Comparison of ENCODE assay signal across 11 cellular contexts in the genomic region with DNA sequence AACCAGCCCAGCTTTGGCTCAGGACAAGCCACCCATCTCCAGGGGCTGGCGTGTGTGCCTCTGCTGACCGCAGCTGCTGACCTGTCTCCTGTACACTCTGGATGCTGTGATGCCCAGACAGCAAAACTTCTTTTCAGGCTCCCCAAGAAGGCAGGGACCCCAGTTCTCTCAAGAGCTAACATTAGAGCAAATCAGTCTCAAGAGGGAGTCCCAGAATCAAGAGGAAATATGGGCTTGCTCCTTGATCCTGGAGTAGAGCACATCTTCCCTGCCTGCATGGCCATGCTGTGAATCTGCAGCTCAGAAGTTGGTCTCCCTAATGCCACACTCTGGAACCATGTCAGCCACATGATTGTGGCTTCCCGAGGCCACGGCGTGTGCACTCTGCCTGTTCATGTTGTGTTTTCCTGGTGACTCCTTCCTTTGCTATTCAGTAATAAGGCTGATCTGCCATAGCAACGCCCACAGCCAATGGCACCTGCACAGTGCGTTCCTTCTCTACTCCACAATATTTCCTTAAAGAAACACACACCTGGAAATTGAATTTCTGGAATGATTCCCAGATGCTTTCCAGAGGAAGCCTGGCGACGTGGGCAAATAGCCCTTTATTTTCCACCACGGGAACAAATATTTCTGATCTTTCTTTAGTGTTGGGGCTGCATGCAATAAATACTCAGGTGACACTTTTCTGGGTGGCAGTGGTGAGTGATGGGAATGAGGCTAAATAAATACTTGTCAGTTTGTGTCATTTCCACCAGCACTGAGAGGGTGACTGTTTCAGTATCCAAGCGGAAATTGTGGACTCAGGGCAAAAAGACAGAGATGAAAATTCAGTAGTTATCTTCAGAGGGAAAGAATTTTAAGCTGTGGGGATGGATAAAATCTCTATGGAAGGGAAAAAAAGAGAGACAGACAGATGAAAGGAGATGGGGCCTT. TPM values are rescaled to one million over a fixed set of nuclear protein-coding genes. Genes with fewer than 3 reads are reported as not detected.
DNase-seq lines count a peak whose midpoint lies in the region; ATAC-seq, FAIRE-seq and TF ChIP-seq lines count a peak whose summit lies in the region.
"Had no signal": no experiment of that assay in that cellular context is flagged by ENCODE, and none has a peak within 500 bp of the region (broad histone marks: within the 10 kb centered on the region; RNA-seq: fewer than 3 reads in every experiment).

No MANE protein-coding gene starts in this region.

- no peak for FAIRE-seq in GM12891 (lab: Jason Lieb, UNC)

- intact Hi-C loops in colonic mucosa (cut with DNase I), result no loop called here

- TF ChIP-seq EP300 in gastroesophageal sphincter (IDR thresholded peaks at IDR 0.05), result no peak

- WGBS in gastroesophageal sphincter (ENCODE audit: low coverage in 1 of 2), 2 donors, result 50 to 68% methylated on average over 5 to 9 of the region's 11 CpGs

- ATAC-seq in gastroesophageal sphincter, result no peak
- ATAC-seq: natural killer cell had no signal

- H3K4me3 ChIP-seq in colonic mucosa (no peak overlapping the region), mucosa of stomach (ENCODE audit: low read length) (peak overlapping the region; percentile 3), gastroesophageal sphincter (no peak overlapping the region)

- TF ChIP-seq POLR2A in gastroesophageal sphincter (IDR thresholded peaks at IDR 0.05) (no peak), GM12891 (IDR thresholded peaks at IDR 0.05; ENCODE audit: low read depth, low read length) (no peak)

- DNase-seq in Daoy (ENCODE audit: low read depth), result peak; percentile 79
- DNase-seq in NCI-H2029 (lab: John Stamatoyannopoulos, UW), result peak; percentile 41
- peak; percentile 79 for DNase-seq in colonic mucosa
- DNase-seq in cerebellar nuclear complex (lab: John Stamatoyannopoulos, UW), result no peak
- no peak for DNase-seq in GM12891 (ENCODE audit: insufficient read length, low spot score)
- no peak for DNase-seq in hippocampal formation (lab: John Stamatoyannopoulos, UW)
- DNase-seq: erythroblast, natural killer cell had no signal

- no peak for TF ChIP-seq CTCF in colonic mucosa (IDR thresholded peaks at IDR 0.05)
- TF ChIP-seq CTCF in gastroesophageal sphincter (IDR thresholded peaks at IDR 0.05), result no peak

- H3K9me3 ChIP-seq in colonic mucosa (no peaks in the 10 kb centered on the region), mucosa of stomach (ENCODE audit: control insufficient read depth, low read length) (no peaks in the 10 kb centered on the region), gastroesophageal sphincter (no peaks in the 10 kb centered on the region)

- H3K27ac ChIP-seq in colonic mucosa, result peak overlapping the region; percentile 53
- H3K27ac ChIP-seq in gastroesophageal sphincter, result no peak overlapping the region

- H3K4me1 ChIP-seq in colonic mucosa, result peaks cover 4% of the 10 kb centered on the region
- peaks cover 14% of the 10 kb centered on the region for H3K4me1 ChIP-seq in mucosa of stomach (ENCODE audit: control insufficient read depth, insufficient read depth, low read length)
- no peaks in the 10 kb centered on the region for H3K4me1 ChIP-seq in gastroesophageal sphincter

- peak overlapping the region in 1 of 2 donors; percentile 29 for H3K9ac ChIP-seq in colonic mucosa (ENCODE audit: low read depth in 2 of 2, low read length in 2 of 2)
- H3K9ac ChIP-seq in mucosa of stomach (ENCODE audit: low read length), result peak overlapping the region; percentile 31

- H3K27me3 ChIP-seq in colonic mucosa (no peaks in the 10 kb centered on the region), mucosa of stomach (ENCODE audit: control insufficient read depth, insufficient read depth, low read length) (no peaks in the 10 kb centered on the region), gastroesophageal sphincter (no peaks in the 10 kb centered on the region)

- H3K36me3 ChIP-seq in colonic mucosa (no peaks in the 10 kb centered on the region), mucosa of stomach (ENCODE audit: control insufficient read depth, insufficient read depth, low read length) (no peaks in the 10 kb centered on the region), gastroesophageal sphincter (no peaks in the 10 kb centered on the region)

TF ChIP-seq in GM12891, 5 proteins besides CTCF, POLR2A, EP300 and RAD21:
- no peak for TF ChIP-seq TAF1 (IDR thresholded peaks at IDR 0.05; ENCODE audit: low read depth, low read length)
- no peak for TF ChIP-seq POU2F2 (IDR thresholded peaks at IDR 0.05; ENCODE audit: low read depth, low read length)
- TF ChIP-seq SPI1 (IDR thresholded peaks at IDR 0.05; ENCODE audit: low read depth, low read length), result no peak
- TF ChIP-seq PAX5 (IDR thresholded peaks at IDR 0.05; ENCODE audit: insufficient read depth, low read length, severe bottlenecking), result no peak
- no peak for TF ChIP-seq POLR2AphosphoS5 (IDR thresholded peaks at IDR 0.05; ENCODE audit: low read depth, low read length)

RNA-seq across cellular contexts. Expression of a gene that starts 21.9 kb away (rescaled TPM):
- total RNA-seq in Daoy (2014; rRNA removed; shearing (Covaris generic)), result 3.4 and 5.4 TPM in 2 replicates
- total RNA-seq in colonic mucosa (10 to 100 TPM; 18.8 to 23.5 TPM), gastroesophageal sphincter (10 to 100 TPM in 3 of 4 donors, 1 to 10 TPM in 1; 4.6 to 28.5 (median 17.6) TPM)
- polyA plus RNA-seq in GM12891 (2012; ENCODE audit: low read depth, missing spikeins), result 0.04 TPM
- total RNA-seq: activated T-helper 2 cell treated with anti-CD3 and anti-CD28 coated beads, Interferon-gamma antibody, Interleukin-2, Interleukin-4, amounts not matched to agents 10 μg/mL and 5 μg/mL and 100 μg/mL, durations not matched to agents 14 hours and 24 hours and 36 hours; natural killer cell had no signal

Comparison
In these comparisons a context has a peak if more than half of its experiments do, and no peak if none do; other contexts are left out.
1. DNase-seq: peak in Daoy (single experiment), NCI-H2029 (single experiment) and colonic mucosa (single experiment); none in cerebellar nuclear complex (0 of 2), GM12891 (single experiment) and hippocampal formation (0 of 2).